18 cellular contexts compared by ENCODE assay signal in the genomic region with DNA sequence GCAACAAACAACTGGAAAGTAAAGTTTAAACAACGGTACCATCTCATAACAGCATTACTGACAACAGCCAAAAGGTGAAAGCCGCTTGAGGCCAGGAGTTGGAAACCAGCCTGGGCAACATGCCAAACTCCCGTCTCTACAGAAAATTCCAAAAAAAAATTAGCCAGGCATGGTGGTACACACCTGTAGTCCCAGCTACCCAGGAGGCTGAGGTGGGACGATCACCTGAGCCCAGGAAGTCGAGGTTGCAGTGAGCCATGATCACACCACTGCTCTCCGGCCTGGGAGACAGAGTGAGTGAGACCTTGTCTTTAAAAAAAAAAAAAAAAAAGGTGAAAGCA. TPM values are rescaled to one million over a fixed set of nuclear protein-coding genes. Genes with fewer than 3 reads are reported as not detected.
A peak's percentile ranks its signal among the peaks of the same experiment; 100 is the strongest.
DNase-seq lines count a peak whose midpoint lies in the region; ATAC-seq and TF ChIP-seq lines count a peak whose summit lies in the region.
"Had no signal": no experiment of that assay in that cellular context is flagged by ENCODE, and none has a peak within 500 bp of the region (broad histone marks: within the 10 kb centered on the region; RNA-seq: fewer than 3 reads in every experiment).

No MANE protein-coding gene starts in this region.

- H3K27me3 ChIP-seq in CD4-positive, alpha-beta T cell (ENCODE audit: control insufficient read depth, insufficient read depth, low read length): no peaks in the 10 kb centered on the region
- no peaks in the 10 kb centered on the region for H3K27me3 ChIP-seq in body of pancreas
- H3K27me3 ChIP-seq: gastroesophageal sphincter, suprapubic skin had no signal

- no peak overlapping the region for H3K4me3 ChIP-seq in body of pancreas
- H3K4me3 ChIP-seq: gastroesophageal sphincter, suprapubic skin had no signal

- no peaks in the 10 kb centered on the region for H3K36me3 ChIP-seq in body of pancreas (replicated peaks in 1 of 2; ENCODE audit: insufficient read depth in 1 of 2, low read depth in 2 of 2)
- H3K36me3 ChIP-seq: gastroesophageal sphincter, suprapubic skin had no signal

- no peaks in the 10 kb centered on the region for H3K9me3 ChIP-seq in CD4-positive, alpha-beta T cell (ENCODE audit: control insufficient read depth, low read length)
- no peaks in the 10 kb centered on the region for H3K9me3 ChIP-seq in body of pancreas
- H3K9me3 ChIP-seq: gastroesophageal sphincter, suprapubic skin had no signal

- 72 to 77% methylated on average over 6 of the region's 6 CpGs for WGBS in body of pancreas, 2 donors

- H3K4me1 ChIP-seq in body of pancreas: peaks cover 32% of the 10 kb centered on the region

- CTCF ChIA-PET in CD4-positive, alpha-beta T cell (lab: Charles Lee): interaction anchor here (1.0 to 1.6 kb wide), 2 partner anchors 9 to 11 kb away, joined by 5 to 7 read pairs; no protein-coding TSS in a partner anchor
- CTCF ChIA-PET in HEK293T (lab: Yijun Ruan, JAX): no interaction called here

- H3K27me3 Mint-ChIP-seq in CD4-positive, alpha-beta T cell: no peaks in the 10 kb centered on the region
- no peaks in the 10 kb centered on the region for H3K27me3 Mint-ChIP-seq in activated T-helper 1 cell treated with anti-CD3 and anti-CD28 coated beads, Interleukin-12 subunit alpha, Interleukin-12 subunit beta, Interleukin-2, Interleukin-4 antibody, amounts not matched to agents 30 ng/mL and 10 ng/mL and 1 ng/mL, durations not matched to agents 14 hours and 24 hours and 36 hours (ENCODE audit: insufficient read depth)
- H3K27me3 Mint-ChIP-seq in natural killer cell treated with Interleukin-12 subunit alpha and Interleukin-12 subunit beta and Interleukin-15 and Interleukin-18, amount 100 ng/mL, for 72 hours: no peaks in the 10 kb centered on the region

- H3K27ac Mint-ChIP-seq in CD4-positive, alpha-beta T cell: peak overlapping the region; percentile 99
- H3K27ac Mint-ChIP-seq in activated T-helper 1 cell treated with anti-CD3 and anti-CD28 coated beads, Interleukin-12 subunit alpha, Interleukin-12 subunit beta, Interleukin-2, Interleukin-4 antibody, amounts not matched to agents 30 ng/mL and 10 ng/mL and 1 ng/mL, durations not matched to agents 14 hours and 24 hours and 36 hours: no peak overlapping the region
- peak overlapping the region; percentile 96 to 98 for H3K27ac Mint-ChIP-seq in natural killer cell treated with Interleukin-12 subunit alpha and Interleukin-12 subunit beta and Interleukin-15 and Interleukin-18, amount 100 ng/mL, for 72 hours
- H3K27ac Mint-ChIP-seq: nephron progenitor cell had no signal

- no peak for TF ChIP-seq CTCF in CD4-positive, alpha-beta T cell (IDR thresholded peaks at IDR 0.05)
- no peak for TF ChIP-seq CTCF in body of pancreas (IDR thresholded peaks at IDR 0.05)

- H3K9me3 Mint-ChIP-seq in CD4-positive, alpha-beta T cell: no peaks in the 10 kb centered on the region
- no peaks in the 10 kb centered on the region for H3K9me3 Mint-ChIP-seq in activated T-helper 1 cell treated with anti-CD3 and anti-CD28 coated beads, Interleukin-12 subunit alpha, Interleukin-12 subunit beta, Interleukin-2, Interleukin-4 antibody, amounts not matched to agents 30 ng/mL and 10 ng/mL and 1 ng/mL, durations not matched to agents 14 hours and 24 hours and 36 hours
- no peaks in the 10 kb centered on the region for H3K9me3 Mint-ChIP-seq in natural killer cell treated with Interleukin-12 subunit alpha and Interleukin-12 subunit beta and Interleukin-15 and Interleukin-18, amount 100 ng/mL, for 72 hours
- H3K9me3 Mint-ChIP-seq: nephron progenitor cell had no signal

- peak overlapping the region; percentile 10 for H3K27ac ChIP-seq in CD4-positive, alpha-beta T cell (ENCODE audit: low read depth, low read length)
- H3K27ac ChIP-seq in body of pancreas: peak overlapping the region in 1 of 4 donors; percentile 28
- H3K27ac ChIP-seq: 22Rv1, epithelial cell of prostate, gastroesophageal sphincter, suprapubic skin had no signal

- ATAC-seq in CD4-positive, alpha-beta T cell (ENCODE audit: poor library complexity): no peak
- ATAC-seq in natural killer cell treated with Interleukin-12 subunit alpha and Interleukin-12 subunit beta and Interleukin-15 and Interleukin-18, amount 100 ng/mL, for 72 hours: no peak
- no peak for ATAC-seq in body of pancreas
- ATAC-seq: gastroesophageal sphincter, PC-3 had no signal

- POLR2A ChIA-PET in CD4-positive, alpha-beta T cell (lab: Charles Lee): interaction anchor here (7.6 kb wide), 1 partner anchor 8 kb away, joined by 231 read pairs; no protein-coding TSS in a partner anchor
- POLR2A ChIA-PET in HEK293T (lab: Yijun Ruan, JAX): no interaction called here

- DNase-seq in DMS 273 (lab: John Stamatoyannopoulos, UW; ENCODE audit: unreplicated experiment) (peak; percentile 19), DMS 273 treated with DMSO at 0.1 percent for 48 hours (lab: John Stamatoyannopoulos, UW) (no peak), body of pancreas (no peak), HEK293T (ENCODE audit: extremely low spot score) (no peak), nucleus accumbens (lab: John Stamatoyannopoulos, UW) (no peak)
- DNase-seq in CD4-positive, alpha-beta T cell: no peak
- no peak for DNase-seq in activated T-helper 1 cell treated with anti-CD3 and anti-CD28 coated beads, Interleukin-12 subunit alpha, Interleukin-12 subunit beta, Interleukin-2, Interleukin-4 antibody, amounts not matched to agents 30 ng/mL and 10 ng/mL and 1 ng/mL, durations not matched to agents 14 hours and 24 hours and 36 hours (ENCODE audit: low spot score)
- DNase-seq in natural killer cell treated with Interleukin-12 subunit alpha and Interleukin-12 subunit beta and Interleukin-15 and Interleukin-18, amount 100 ng/mL, for 72 hours (ENCODE audit: low spot score): peak; percentile 28
- DNase-seq: amygdala, COR-L47, NCI-H2029, NCI-H510A, nephron progenitor cell, PC-3 had no signal

- no peak for TF ChIP-seq POLR2A in body of pancreas (IDR thresholded peaks at IDR 0.05)

- peaks cover 22% of the 10 kb centered on the region for H3K36me3 Mint-ChIP-seq in CD4-positive, alpha-beta T cell (ENCODE audit: low read depth)
- peaks cover 45% of the 10 kb centered on the region for H3K36me3 Mint-ChIP-seq in activated T-helper 1 cell treated with anti-CD3 and anti-CD28 coated beads, Interleukin-12 subunit alpha, Interleukin-12 subunit beta, Interleukin-2, Interleukin-4 antibody, amounts not matched to agents 30 ng/mL and 10 ng/mL and 1 ng/mL, durations not matched to agents 14 hours and 24 hours and 36 hours (ENCODE audit: low read depth)
- H3K36me3 Mint-ChIP-seq in natural killer cell treated with Interleukin-12 subunit alpha and Interleukin-12 subunit beta and Interleukin-15 and Interleukin-18, amount 100 ng/mL, for 72 hours: no peaks in the 10 kb centered on the region

- intact Hi-C loops in CD4-positive, alpha-beta T cell (cut with DNase I, micrococcal nuclease): loop anchor here in 1 of 2 experiments (5.0 kb wide), 1 partner anchor 357 kb away; no protein-coding TSS in a partner anchor
- intact Hi-C loops in activated T-helper 1 cell treated with anti-CD3 and anti-CD28 coated beads, Interleukin-12 subunit alpha, Interleukin-12 subunit beta, Interleukin-2, Interleukin-4 antibody, amounts not matched to agents 30 ng/mL and 10 ng/mL and 1 ng/mL, durations not matched to agents 14 hours and 24 hours and 36 hours (cut with micrococcal nuclease): loop anchor here (10.0 kb wide), 2 partner anchors 371 to 459 kb away; partner anchors contain the start of gene ACAP2
- intact Hi-C loops in body of pancreas (cut with DNase I): no loop called here

- peaks cover 78% of the 10 kb centered on the region for H3K4me1 Mint-ChIP-seq in CD4-positive, alpha-beta T cell (ENCODE audit: low read depth)
- H3K4me1 Mint-ChIP-seq in activated T-helper 1 cell treated with anti-CD3 and anti-CD28 coated beads, Interleukin-12 subunit alpha, Interleukin-12 subunit beta, Interleukin-2, Interleukin-4 antibody, amounts not matched to agents 30 ng/mL and 10 ng/mL and 1 ng/mL, durations not matched to agents 14 hours and 24 hours and 36 hours (ENCODE audit: low read depth): peaks cover 73% of the 10 kb centered on the region
- peaks cover 65 to 68% of the 10 kb centered on the region in 2 donors for H3K4me1 Mint-ChIP-seq in natural killer cell treated with Interleukin-12 subunit alpha and Interleukin-12 subunit beta and Interleukin-15 and Interleukin-18, amount 100 ng/mL, for 72 hours (ENCODE audit: low read depth in 2 of 2)

- peak overlapping the region; percentile 57 for H3K4me3 Mint-ChIP-seq in CD4-positive, alpha-beta T cell
- H3K4me3 Mint-ChIP-seq in activated T-helper 1 cell treated with anti-CD3 and anti-CD28 coated beads, Interleukin-12 subunit alpha, Interleukin-12 subunit beta, Interleukin-2, Interleukin-4 antibody, amounts not matched to agents 30 ng/mL and 10 ng/mL and 1 ng/mL, durations not matched to agents 14 hours and 24 hours and 36 hours: peak overlapping the region; percentile 22
- peak overlapping the region; percentile 7 for H3K4me3 Mint-ChIP-seq in natural killer cell treated with Interleukin-12 subunit alpha and Interleukin-12 subunit beta and Interleukin-15 and Interleukin-18, amount 100 ng/mL, for 72 hours
- H3K4me3 Mint-ChIP-seq: nephron progenitor cell had no signal

TF ChIP-seq in HEK293T, 16 proteins besides CTCF, POLR2A, EP300 and RAD21:
- TF ChIP-seq ELF4 (IDR thresholded peaks at IDR 0.05) (no peak), FOXA1 (IDR thresholded peaks at IDR 0.05) (no peak), L3MBTL2 (conservative IDR thresholded peaks at IDR 0.05) (no peak), FOXK2 (IDR thresholded peaks at IDR 0.05) (no peak)

RNA-seq across cellular contexts. Expression of gene TNK2, which starts 4.4 kb away (rescaled TPM):
- 100 to 1,000 TPM; 161 to 171 TPM for total RNA-seq in CD4-positive, alpha-beta T cell
- total RNA-seq in activated T-helper 1 cell treated with anti-CD3 and anti-CD28 coated beads, Interleukin-12 subunit alpha, Interleukin-12 subunit beta, Interleukin-2, Interleukin-4 antibody, amounts not matched to agents 30 ng/mL and 10 ng/mL and 1 ng/mL, durations not matched to agents 14 hours and 24 hours and 36 hours: 126 and 127 TPM in 2 replicates
- 100 to 1,000 TPM in 1 of 2 donors, 10 to 100 TPM in 1; 63.5 to 116 TPM for total RNA-seq in natural killer cell treated with Interleukin-12 subunit alpha and Interleukin-12 subunit beta and Interleukin-15 and Interleukin-18, amount 100 ng/mL, for 72 hours
- 10 to 100 TPM; 25.9 to 49.1 TPM for total RNA-seq in body of pancreas

Comparison
In these comparisons a context has a peak if more than half of its experiments do, and no peak if none do; other contexts are left out.
1. DNase-seq: peak in DMS 273 (single experiment) and natural killer cell treated with Interleukin-12 subunit alpha and Interleukin-12 subunit beta and Interleukin-15 and Interleukin-18, amount 100 ng/mL, for 72 hours (single experiment); none in DMS 273 treated with DMSO at 0.1 percent for 48 hours (single experiment), CD4-positive, alpha-beta T cell (0 of 10), activated T-helper 1 cell treated with anti-CD3 and anti-CD28 coated beads, Interleukin-12 subunit alpha, Interleukin-12 subunit beta, Interleukin-2, Interleukin-4 antibody, amounts not matched to agents 30 ng/mL and 10 ng/mL and 1 ng/mL, durations not matched to agents 14 hours and 24 hours and 36 hours (single experiment), body of pancreas (0 of 4), HEK293T (single experiment) and nucleus accumbens (0 of 56).
2. H3K4me3 Mint-ChIP-seq: peak in every context shown above with its lines; median percentile 57 in CD4-positive, alpha-beta T cell; 22 in activated T-helper 1 cell treated with anti-CD3 and anti-CD28 coated beads, Interleukin-12 subunit alpha, Interleukin-12 subunit beta, Interleukin-2, Interleukin-4 antibody, amounts not matched to agents 30 ng/mL and 10 ng/mL and 1 ng/mL, durations not matched to agents 14 hours and 24 hours and 36 hours; 7 in natural killer cell treated with Interleukin-12 subunit alpha and Interleukin-12 subunit beta and Interleukin-15 and Interleukin-18, amount 100 ng/mL, for 72 hours.